ENCODE assay signal across 10 cellular contexts in genomic region chr9:137740311-137740710, GRCh38.
DNase-seq lines count a peak whose midpoint lies in the region; ATAC-seq, FAIRE-seq and TF ChIP-seq lines count a peak whose summit lies in the region.
"Had no signal": no experiment of that assay in that cellular context is flagged by ENCODE, and none has a peak within 500 bp of the region (broad histone marks: within the 10 kb centered on the region; RNA-seq: fewer than 3 reads in every experiment).

No MANE protein-coding gene starts in this region.

- no peak overlapping the region for H2AFZ ChIP-seq in GM12878 (ENCODE audit: control insufficient read depth, low read depth, low read length)

- no peak for FAIRE-seq in GM12878 (lab: Jason Lieb, UNC)

- no peak overlapping the region for H3K27ac ChIP-seq in GM12878 (ENCODE audit: control insufficient read depth, insufficient read depth)

- SMC1A ChIA-PET in GM12878 (lab: Charles Lee; ENCODE audit: uncharacterized antibody, unreplicated experiment), result interaction anchor here (0.7 to 2.8 kb wide), 5 partner anchors 17 to 84 kb away, joined by 3 to 14 read pairs (median 3); no protein-coding TSS in a partner anchor

- peaks cover 24% of the 10 kb centered on the region for H3K79me2 ChIP-seq in GM12878 (ENCODE audit: control insufficient read depth, insufficient read depth, low read length)

- RAD21 ChIA-PET in GM12878 (lab: Charles Lee; ENCODE audit: unreplicated experiment), result interaction anchor here (1.0 to 1.6 kb wide), 4 partner anchors 18 to 69 kb away, joined by 3 to 17 read pairs (median 4); no protein-coding TSS in a partner anchor

- H3K4me3 ChIP-seq in BE2C (ENCODE audit: low read depth, low read length) (no peak overlapping the region), GM12878 (no peak overlapping the region)

- ATAC-seq in GM12878, result no peak
- no peak for ATAC-seq in HG02759 (IDR thresholded peaks at IDR 0.05; ENCODE audit: unreplicated experiment)
- ATAC-seq in HG03025 (IDR thresholded peaks at IDR 0.05; ENCODE audit: low FRiP score, unreplicated experiment), result no peak
- ATAC-seq in GM18511 (IDR thresholded peaks at IDR 0.05; ENCODE audit: unreplicated experiment), result no peak

- TF ChIP-seq POLR2A in GM12878 (IDR thresholded peaks at IDR 0.05; ENCODE audit: low read depth, low read length), result no peak

- no peaks in the 10 kb centered on the region for H4K20me1 ChIP-seq in GM12878 (ENCODE audit: control insufficient read depth, insufficient read depth)

- intact Hi-C loops in GM12878 (cut with micrococcal nuclease; ENCODE audit: unreplicated experiment), result no loop called here

- POLR2A ChIA-PET in GM12878 (lab: Charles Lee), result interaction anchor here (1.3 kb wide), 1 partner anchor 188 kb away, joined by 3 read pairs; no protein-coding TSS in a partner anchor

- in situ Hi-C loops in GM12878 (cut with MboI), result no loop called here
- in situ Hi-C loops in GM13976 (cut with MboI; ENCODE audit: low sequenced_read_pairs, unreplicated experiment), result no loop called here

- H3K27me3 ChIP-seq in BE2C, result no peaks in the 10 kb centered on the region
- H3K27me3 ChIP-seq in GM12878 (replicated peaks in 1 of 2; ENCODE audit: control insufficient read depth in 2 of 2, insufficient read depth in 2 of 2, low read length in 1 of 2), result no peaks in the 10 kb centered on the region

- TF ChIP-seq RAD21 in Ishikawa (IDR thresholded peaks at IDR 0.05; ENCODE audit: low read depth), result no peak
- TF ChIP-seq RAD21 in GM12878 (IDR thresholded peaks at IDR 0.05; ENCODE audit: insufficient read depth, low read depth, low read length), result no peak

- TF ChIP-seq CTCF in BE2C (IDR thresholded peaks at IDR 0.05; ENCODE audit: low read depth, low read length) (peak; percentile 55), GM12878 (IDR thresholded peaks at IDR 0.05 in 2 of 3, conservative IDR thresholded peaks at IDR 0.05 in 1 of 3; ENCODE audit: control insufficient read depth in 2 of 3, extremely low read depth in 1 of 3, insufficient read depth in 1 of 3, low read depth in 3 of 3, low read length in 3 of 3) (no peak), GM13976 (IDR thresholded peaks at IDR 0.05; ENCODE audit: borderline replicate concordance, control extremely low read depth, extremely low read depth, insufficient read depth, missing control alignments) (no peak)

- WGBS in GM12878 (ENCODE audit: insufficient coverage, insufficient replicate concordance, low lambda C conversion rate, missing lambda C conversion rate), result 81% methylated on average over 9 of the region's 9 CpGs

- no peak overlapping the region for H3K9ac ChIP-seq in GM12878 (ENCODE audit: control insufficient read depth, insufficient read depth, low read length)

- TF ChIP-seq EP300 in Ishikawa (IDR thresholded peaks at IDR 0.05; ENCODE audit: borderline replicate concordance) (no peak), GM12878 (IDR thresholded peaks at IDR 0.05; ENCODE audit: borderline replicate concordance in 1 of 2, control insufficient read depth in 1 of 2, low read depth in 2 of 2, low read length in 2 of 2) (no peak)

- H3K36me3 ChIP-seq in BE2C, result peaks cover 19% of the 10 kb centered on the region
- peaks cover 6 to 7% of the 10 kb centered on the region in 2 experiments; a peak in 3 of 4 replicates for H3K36me3 ChIP-seq in GM12878 (ENCODE audit: control insufficient read depth in 2 of 2, insufficient read depth in 2 of 2, low read length in 1 of 2)

- H3K4me1 ChIP-seq in BE2C, result peaks cover 26% of the 10 kb centered on the region
- peaks cover 48% of the 10 kb centered on the region for H3K4me1 ChIP-seq in GM12878 (ENCODE audit: control insufficient read depth, insufficient read depth, low read length)

- BruUV-seq in GM12878 (replicated peaks; lab: Mats Ljungman, UMichigan), result no TSS peak

- H3K4me2 ChIP-seq in GM12878 (ENCODE audit: control insufficient read depth, insufficient read depth), result peak overlapping the region; percentile 87; the same call in 1 of the 2 replicates

- H3K9me3 ChIP-seq in BE2C, result no peaks in the 10 kb centered on the region
- peaks cover 9% of the 10 kb centered on the region; the same call in 2 of the 3 replicates for H3K9me3 ChIP-seq in GM12878 (replicated peaks; ENCODE audit: control insufficient read depth, insufficient read depth, low read length)

- CTCF ChIA-PET in GM12878 (lab: Yijun Ruan, JAX), result interaction anchor here (1.2 to 1.7 kb wide), 3 partner anchors 17 to 67 kb away, joined by 3 to 5 read pairs (median 5); no protein-coding TSS in a partner anchor

- DNase-seq in BE2C, result peak; percentile 83
- no peak for DNase-seq in GM12878 (ENCODE audit: low read depth, low spot score)
- DNase-seq in left kidney (ENCODE audit: low read depth, low spot score), result peak; percentile 58
- DNase-seq in GM13976 (ENCODE audit: low spot score), result no peak
- DNase-seq: kidney glomerular epithelial cell, NCI-H82 had no signal

TF ChIP-seq in Ishikawa, 13 proteins besides CTCF, POLR2A, EP300 and RAD21 (continues in another document):
- TF ChIP-seq TCF12 (IDR thresholded peaks at IDR 0.05; ENCODE audit: low read depth) (peak; percentile 20; the same call in 1 of the 2 replicates), TEAD4 (IDR thresholded peaks at IDR 0.05) (no peak), NFIC (IDR thresholded peaks at IDR 0.05) (peak; percentile 86), CEBPB (IDR thresholded peaks at IDR 0.05) (no peak), FOXM1 (IDR thresholded peaks at IDR 0.05; ENCODE audit: borderline replicate concordance, low read depth) (no peak), YY1 (IDR thresholded peaks at IDR 0.05; ENCODE audit: low read depth) (no peak), TAF1 (IDR thresholded peaks at IDR 0.05; ENCODE audit: low read depth) (no peak), CREB1 (IDR thresholded peaks at IDR 0.05; ENCODE audit: low read depth) (no peak), EGR1 (IDR thresholded peaks at IDR 0.05) (no peak), USF1 (IDR thresholded peaks at IDR 0.05) (0 out of 2 replicates have a peak, but pooled peaks have one; percentile 38)

TF ChIP-seq in GM12878, 131 proteins besides CTCF, POLR2A, EP300 and RAD21 (continues in another document):
- TF ChIP-seq BHLHE40 (IDR thresholded peaks at IDR 0.05; ENCODE audit: borderline replicate concordance in 1 of 2, low read depth in 2 of 2, low read length in 1 of 2), result peak in 1 of 2 experiments; percentile 28; a peak in 1 of 4 replicates
- no peak for TF ChIP-seq ZNF592 (IDR thresholded peaks at IDR 0.05)
- TF ChIP-seq SRF (IDR thresholded peaks at IDR 0.05; ENCODE audit: low read depth in 2 of 2, low read length in 2 of 2), result no peak
- TF ChIP-seq ZNF687 (IDR thresholded peaks at IDR 0.05), result peak; percentile 77

Comparison
In these comparisons a context has a peak if more than half of its experiments do, and no peak if none do; other contexts are left out.
1. DNase-seq: peak in BE2C (single experiment) and left kidney (single experiment); none in GM12878 (single experiment) and GM13976 (single experiment).